In the genomic region with DNA sequence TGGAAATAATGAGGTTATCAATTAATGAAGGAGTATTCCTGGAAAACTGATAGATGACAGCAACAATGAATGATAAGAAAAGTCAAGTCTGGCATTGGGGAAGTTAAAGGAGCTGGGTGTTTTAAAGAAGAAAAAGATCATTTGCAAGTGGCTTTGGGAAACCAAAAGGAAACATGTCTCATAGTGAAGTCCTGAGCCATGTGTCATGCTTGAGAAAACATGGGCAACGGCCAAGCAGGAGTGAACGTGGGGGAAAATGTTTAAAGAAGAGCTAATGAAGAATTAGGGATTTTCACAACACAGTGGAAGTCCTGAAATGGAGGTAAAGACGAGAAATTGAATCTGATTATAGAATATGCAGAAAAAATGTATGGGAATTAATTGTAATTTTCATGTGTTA, we compare ENCODE assay signal across 24 cellular contexts.
A peak's percentile ranks its signal among the peaks of the same experiment; 100 is the strongest.
DNase-seq lines count a peak whose midpoint lies in the region; FAIRE-seq and TF ChIP-seq lines count a peak whose summit lies in the region.
"Had no signal": no experiment of that assay in that cellular context is flagged by ENCODE, and none has a peak within 500 bp of the region (broad histone marks: within the 10 kb centered on the region; RNA-seq: fewer than 3 reads in every experiment).

No MANE protein-coding gene starts in this region.

- DNase-seq in MCF 10A (ENCODE audit: unreplicated experiment) (peak; percentile 42), mammary epithelial cell (no peak), brain microvascular endothelial cell (peak; percentile 78), kidney epithelial cell (ENCODE audit: low read depth) (peak; percentile 21), urothelium cell line (ENCODE audit: low spot score) (peak; percentile 3), ascending aorta (ENCODE audit: low spot score in 2 of 2) (no peak), NCI-H2029 (lab: John Stamatoyannopoulos, UW) (no peak), MV-4-11 (lab: John Stamatoyannopoulos, UW) (no peak)
- DNase-seq: activated CD4-positive, alpha-beta T cell treated with anti-CD3 and anti-CD28 coated beads for 36 hours; activated naive CD8-positive, alpha-beta T cell treated with anti-CD3 and anti-CD28 coated beads, Interleukin-2, amount 10 ng/mL, durations not matched to agents 7 days and 5 days; Calu3; NCI-H1694 treated with DMSO at 0.1 percent for 48 hours; NCI-H446; stimulated activated CD4-positive, alpha-beta T cell treated with anti-CD3 and anti-CD28 coated beads, Interleukin-15, amount 100 ng/mL, for 24 hours; substantia nigra; T-helper 1 cell had no signal

- H3K27ac Mint-ChIP-seq in MCF 10A (ENCODE audit: low read depth, unreplicated experiment), result no peak overlapping the region
- H3K27ac Mint-ChIP-seq: activated CD4-positive, alpha-beta T cell treated with anti-CD3 and anti-CD28 coated beads for 36 hours; activated naive CD8-positive, alpha-beta T cell treated with anti-CD3 and anti-CD28 coated beads, Interleukin-2, amount 10 ng/mL, durations not matched to agents 7 days and 5 days; activated T-helper 17 cell treated with anti-CD3 and anti-CD28 coated beads, Interleukin-2, amount 50 U/mL, for 72 hours; neural progenitor cell had no signal

- H3K36me3 Mint-ChIP-seq in MCF 10A (ENCODE audit: insufficient read depth, unreplicated experiment), result no peaks in the 10 kb centered on the region
- H3K36me3 Mint-ChIP-seq: activated naive CD8-positive, alpha-beta T cell treated with anti-CD3 and anti-CD28 coated beads, Interleukin-2, amount 10 ng/mL, durations not matched to agents 7 days and 5 days; neural progenitor cell had no signal

- no peaks in the 10 kb centered on the region for H3K4me1 Mint-ChIP-seq in MCF 10A (ENCODE audit: insufficient read depth, unreplicated experiment)
- H3K4me1 Mint-ChIP-seq: activated CD4-positive, alpha-beta T cell treated with anti-CD3 and anti-CD28 coated beads for 36 hours; activated naive CD8-positive, alpha-beta T cell treated with anti-CD3 and anti-CD28 coated beads, Interleukin-2, amount 10 ng/mL, durations not matched to agents 7 days and 5 days; activated T-helper 17 cell treated with anti-CD3 and anti-CD28 coated beads, Interleukin-2, amount 50 U/mL, for 72 hours; neural progenitor cell had no signal

- intact Hi-C loops in MCF 10A (cut with micrococcal nuclease) (no loop called here), mammary epithelial cell (cut with micrococcal nuclease) (no loop called here), ascending aorta (cut with DNase I) (no loop called here)

- H4K20me1 ChIP-seq in mammary epithelial cell (ENCODE audit: insufficient read depth, low read length), result no peaks in the 10 kb centered on the region
- H4K20me1 ChIP-seq: BLaER1 had no signal

- CTCF ChIA-PET in MCF 10A (lab: Yijun Ruan, JAX) (interaction anchor here (0.7 to 1.3 kb wide), 2 partner anchors 9 to 1001 kb away, joined by 3 to 4 read pairs; no protein-coding TSS in a partner anchor), mammary epithelial cell (lab: Charles Lee; ENCODE audit: low non-redundant PET) (no interaction called here)

- no peak overlapping the region for H3K4me3 Mint-ChIP-seq in MCF 10A (ENCODE audit: unreplicated experiment)
- H3K4me3 Mint-ChIP-seq: activated CD4-positive, alpha-beta T cell treated with anti-CD3 and anti-CD28 coated beads for 36 hours; activated naive CD8-positive, alpha-beta T cell treated with anti-CD3 and anti-CD28 coated beads, Interleukin-2, amount 10 ng/mL, durations not matched to agents 7 days and 5 days; activated T-helper 17 cell treated with anti-CD3 and anti-CD28 coated beads, Interleukin-2, amount 50 U/mL, for 72 hours; neural progenitor cell had no signal

- BruUV-seq in MCF 10A (replicated peaks; lab: Mats Ljungman, UMichigan), result no TSS peak
- BruUV-seq in mammary epithelial cell (replicated peaks; lab: Mats Ljungman, UMichigan), result no TSS peak

- H3K27me3 Mint-ChIP-seq in MCF 10A (ENCODE audit: insufficient read depth, unreplicated experiment), result no peaks in the 10 kb centered on the region
- H3K27me3 Mint-ChIP-seq: activated naive CD8-positive, alpha-beta T cell treated with anti-CD3 and anti-CD28 coated beads, Interleukin-2, amount 10 ng/mL, durations not matched to agents 7 days and 5 days had no signal

- dilution Hi-C loops in mammary epithelial cell (cut with HindIII; ENCODE audit: low sequenced_read_pairs), result no loop called here

- no peak overlapping the region for H2AFZ ChIP-seq in mammary epithelial cell (ENCODE audit: low read depth, low read length)
- H2AFZ ChIP-seq: neural progenitor cell had no signal

- WGBS in mammary epithelial cell (ENCODE audit: low coverage, missing lambda C conversion rate), result 26% methylated on average over 3 of the region's 3 CpGs

- H3K9me3 ChIP-seq in mammary epithelial cell (replicated peaks; ENCODE audit: insufficient read depth, low read length) (peaks cover 13% of the 10 kb centered on the region), ascending aorta (no peaks in the 10 kb centered on the region)
- H3K9me3 ChIP-seq: BLaER1, gastroesophageal sphincter had no signal

- H3K27ac ChIP-seq in mammary epithelial cell (ENCODE audit: insufficient read depth, low read depth, low read length), result no peak overlapping the region
- H3K27ac ChIP-seq in brain microvascular endothelial cell, result peak overlapping the region; percentile 37
- no peak overlapping the region for H3K27ac ChIP-seq in ascending aorta
- H3K27ac ChIP-seq: 22Rv1, BLaER1, cardiac muscle cell, neural progenitor cell had no signal

- FAIRE-seq in urothelium cell line (lab: Jason Lieb, UNC), result no peak
- FAIRE-seq: endothelial cell of umbilical vein, GM18507 had no signal

- H3K27me3 ChIP-seq in mammary epithelial cell (ENCODE audit: insufficient read depth, low read length), result no peaks in the 10 kb centered on the region
- H3K27me3 ChIP-seq in brain microvascular endothelial cell (replicated peaks), result no peaks in the 10 kb centered on the region
- no peaks in the 10 kb centered on the region for H3K27me3 ChIP-seq in kidney epithelial cell (ENCODE audit: control insufficient read depth, insufficient read depth, low read length)
- no peaks in the 10 kb centered on the region for H3K27me3 ChIP-seq in ascending aorta
- H3K27me3 ChIP-seq: BLaER1, cardiac muscle cell, gastroesophageal sphincter, neural progenitor cell had no signal

- POLR2A ChIA-PET in MCF 10A (lab: Yijun Ruan, JAX), result interaction anchor here (1.3 to 1.4 kb wide), 2 partner anchors 9 to 11 kb away, joined by 4 to 5 read pairs; no protein-coding TSS in a partner anchor

- TF ChIP-seq CTCF in MCF 10A (IDR thresholded peaks at IDR 0.05; ENCODE audit: unreplicated experiment) (no peak), mammary epithelial cell (conservative IDR thresholded peaks at IDR 0.05 in 1 of 2, IDR thresholded peaks at IDR 0.05 in 1 of 2; ENCODE audit: extremely low read depth in 1 of 2, insufficient read depth in 1 of 2, low read depth in 1 of 2, low read length in 2 of 2) (no peak), brain microvascular endothelial cell (IDR thresholded peaks at IDR 0.05; ENCODE audit: low read depth, low read length, missing control alignments) (no peak), kidney epithelial cell (IDR thresholded peaks at IDR 0.05; ENCODE audit: insufficient read depth, low read length, poor library complexity, severe bottlenecking) (no peak), ascending aorta (IDR thresholded peaks at IDR 0.05) (no peak)

- in situ Hi-C loops in mammary epithelial cell (cut with MboI; ENCODE audit: low sequenced_read_pairs in 2 of 2) (no loop called here), brain microvascular endothelial cell (cut with HindIII; ENCODE audit: low pct_ligation_motif_present, low sequenced_read_pairs) (no loop called here)

- H3K4me1 ChIP-seq in mammary epithelial cell (ENCODE audit: insufficient read depth, low read length), result no peaks in the 10 kb centered on the region
- H3K4me1 ChIP-seq in ascending aorta, result no peaks in the 10 kb centered on the region
- H3K4me1 ChIP-seq: BLaER1, neural progenitor cell had no signal

- H3K79me2 ChIP-seq in mammary epithelial cell (ENCODE audit: insufficient read depth, low read length), result no peaks in the 10 kb centered on the region

- no peak overlapping the region for H3K9ac ChIP-seq in mammary epithelial cell (ENCODE audit: insufficient read depth, low read length)
- H3K9ac ChIP-seq: BLaER1, neural progenitor cell had no signal

- no peaks in the 10 kb centered on the region for H3K36me3 ChIP-seq in mammary epithelial cell (ENCODE audit: insufficient read depth, low read length)
- H3K36me3 ChIP-seq in brain microvascular endothelial cell (replicated peaks), result no peaks in the 10 kb centered on the region
- no peaks in the 10 kb centered on the region for H3K36me3 ChIP-seq in kidney epithelial cell (ENCODE audit: control insufficient read depth, insufficient read depth, low read length)
- no peaks in the 10 kb centered on the region for H3K36me3 ChIP-seq in ascending aorta
- H3K36me3 ChIP-seq: BLaER1, cardiac muscle cell, gastroesophageal sphincter, neural progenitor cell had no signal

- no peaks in the 10 kb centered on the region for H3K9me3 Mint-ChIP-seq in MCF 10A (ENCODE audit: unreplicated experiment)
- H3K9me3 Mint-ChIP-seq: activated naive CD8-positive, alpha-beta T cell treated with anti-CD3 and anti-CD28 coated beads, Interleukin-2, amount 10 ng/mL, durations not matched to agents 7 days and 5 days; activated T-helper 17 cell treated with anti-CD3 and anti-CD28 coated beads, Interleukin-2, amount 50 U/mL, for 72 hours; neural progenitor cell had no signal

- no peak overlapping the region for H3K4me2 ChIP-seq in mammary epithelial cell (ENCODE audit: insufficient read depth, low read depth, low read length)
- H3K4me2 ChIP-seq: BLaER1, neural progenitor cell had no signal

- no peak overlapping the region for H3K4me3 ChIP-seq in mammary epithelial cell (replicated peaks in 1 of 3; ENCODE audit: insufficient read depth in 1 of 3, low read depth in 2 of 3, low read length in 3 of 3)
- no peak overlapping the region for H3K4me3 ChIP-seq in brain microvascular endothelial cell (ENCODE audit: low read depth, low read length)
- no peak overlapping the region for H3K4me3 ChIP-seq in kidney epithelial cell (ENCODE audit: low read depth, low read length)
- H3K4me3 ChIP-seq in ascending aorta, result no peak overlapping the region
- H3K4me3 ChIP-seq: BLaER1, cardiac muscle cell, gastroesophageal sphincter, neural progenitor cell had no signal

Comparison
In these comparisons a context has a peak if more than half of its experiments do, and no peak if none do; other contexts are left out.
1. DNase-seq: peak in MCF 10A (single experiment), brain microvascular endothelial cell (single experiment), kidney epithelial cell (single experiment) and urothelium cell line (single experiment); none in mammary epithelial cell (single experiment), ascending aorta (0 of 2), NCI-H2029 (single experiment) and MV-4-11 (single experiment).